Comparison of ENCODE assay signal across 14 cellular contexts in the genomic region with DNA sequence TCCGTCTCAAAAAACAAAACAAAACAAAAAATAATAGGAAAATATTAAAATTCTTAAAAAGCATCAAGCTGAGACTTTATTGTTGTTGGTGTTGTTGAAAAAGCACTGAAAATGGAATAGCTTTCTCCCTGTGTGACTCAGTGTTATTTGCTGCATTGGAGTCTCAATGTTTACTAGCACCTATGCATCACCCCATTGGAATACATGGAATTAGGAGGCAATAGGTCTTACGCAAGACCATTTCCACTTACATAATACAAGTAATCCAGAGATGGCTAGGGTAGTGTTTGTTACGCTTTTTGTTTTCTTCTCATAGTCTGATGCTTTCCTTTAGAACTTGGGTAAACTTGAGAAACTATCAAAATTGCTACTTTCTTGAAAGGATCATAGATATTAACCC. TPM values are rescaled to one million over a fixed set of nuclear protein-coding genes. Genes with fewer than 3 reads are reported as not detected.
A peak's percentile ranks its signal among the peaks of the same experiment; 100 is the strongest.
DNase-seq lines count a peak whose midpoint lies in the region; ATAC-seq and TF ChIP-seq lines count a peak whose summit lies in the region.
"Had no signal": no experiment of that assay in that cellular context is flagged by ENCODE, and none has a peak within 500 bp of the region (broad histone marks: within the 10 kb centered on the region; RNA-seq: fewer than 3 reads in every experiment).

No MANE protein-coding gene starts in this region.

- TF ChIP-seq CTCF in RWPE1 (conservative IDR thresholded peaks at IDR 0.05; ENCODE audit: low read depth) (no peak), epithelial cell of proximal tubule (conservative IDR thresholded peaks at IDR 0.05; ENCODE audit: low read depth, low read length) (no peak), retinal pigment epithelial cell (conservative IDR thresholded peaks at IDR 0.05; ENCODE audit: low read depth, low read length) (no peak)

- POLR2A ChIA-PET in RWPE1 (lab: Yijun Ruan, JAX; ENCODE audit: low non-redundant PET): no interaction called here
- POLR2A ChIA-PET in naive thymus-derived CD4-positive, alpha-beta T cell (lab: Charles Lee): no interaction called here

- peaks cover 3% of the 10 kb centered on the region for H3K27me3 Mint-ChIP-seq in activated naive CD8-positive, alpha-beta T cell treated with anti-CD3 and anti-CD28 coated beads, Interleukin-2, amount 50 U/mL, for 24 hours
- H3K27me3 Mint-ChIP-seq in activated T-helper 2 cell treated with anti-CD3 and anti-CD28 coated beads, Interferon-gamma antibody, Interleukin-2, Interleukin-4, amounts not matched to agents 10 μg/mL and 5 μg/mL and 100 μg/mL, durations not matched to agents 14 hours and 24 hours and 36 hours (ENCODE audit: low read depth): peaks cover 9% of the 10 kb centered on the region
- peaks cover 5 to 14% (median 11%) of the 10 kb centered on the region in 5 donors for H3K27me3 Mint-ChIP-seq in naive thymus-derived CD4-positive, alpha-beta T cell

- DNase-seq in GM04504 (ENCODE audit: low read depth) (peak; percentile 67), RWPE1 (ENCODE audit: low spot score) (peak; percentile 75), epithelial cell of proximal tubule (ENCODE audit: low read depth) (peak; percentile 63), retinal pigment epithelial cell (ENCODE audit: low read depth) (peak; percentile 63)
- DNase-seq in activated naive CD8-positive, alpha-beta T cell treated with anti-CD3 and anti-CD28 coated beads, Interleukin-2, amount 50 U/mL, for 24 hours: no peak
- DNase-seq in activated T-helper 2 cell treated with anti-CD3 and anti-CD28 coated beads, Interferon-gamma antibody, Interleukin-2, Interleukin-4, amounts not matched to agents 10 μg/mL and 5 μg/mL and 100 μg/mL, durations not matched to agents 14 hours and 24 hours and 36 hours (ENCODE audit: low spot score): no peak
- no peak for DNase-seq in naive thymus-derived CD4-positive, alpha-beta T cell
- DNase-seq: activated CD4-positive, alpha-beta T cell treated with anti-CD3 and anti-CD28 coated beads for 48 hours; NCI-H1092; NCI-H69; stimulated activated naive CD4-positive, alpha-beta T cell treated with Interleukin-2 at 50 U/mL for 16 hours had no signal

- H3K4me3 ChIP-seq in epithelial cell of proximal tubule (ENCODE audit: low read depth, low read length) (no peak overlapping the region), retinal pigment epithelial cell (ENCODE audit: low read length) (no peak overlapping the region)
- no peak overlapping the region for H3K4me3 ChIP-seq in naive thymus-derived CD4-positive, alpha-beta T cell (ENCODE audit: low read length)

- H3K4me1 ChIP-seq in naive thymus-derived CD4-positive, alpha-beta T cell (ENCODE audit: control insufficient read depth in 2 of 2, insufficient read depth in 2 of 2, low read length in 2 of 2): no peaks in the 10 kb centered on the region
- H3K4me1 ChIP-seq: Caco-2 had no signal

- no peaks in the 10 kb centered on the region for H3K36me3 Mint-ChIP-seq in activated naive CD8-positive, alpha-beta T cell treated with anti-CD3 and anti-CD28 coated beads, Interleukin-2, amount 50 U/mL, for 24 hours (ENCODE audit: low read depth)
- H3K36me3 Mint-ChIP-seq in activated T-helper 2 cell treated with anti-CD3 and anti-CD28 coated beads, Interferon-gamma antibody, Interleukin-2, Interleukin-4, amounts not matched to agents 10 μg/mL and 5 μg/mL and 100 μg/mL, durations not matched to agents 14 hours and 24 hours and 36 hours (ENCODE audit: low read depth): no peaks in the 10 kb centered on the region
- H3K36me3 Mint-ChIP-seq in naive thymus-derived CD4-positive, alpha-beta T cell: peaks cover 0 to 4% (median 4%) of the 10 kb centered on the region in 5 donors

- H3K9me3 Mint-ChIP-seq in activated naive CD8-positive, alpha-beta T cell treated with anti-CD3 and anti-CD28 coated beads, Interleukin-2, amount 50 U/mL, for 24 hours: no peaks in the 10 kb centered on the region
- H3K9me3 Mint-ChIP-seq in activated T-helper 2 cell treated with anti-CD3 and anti-CD28 coated beads, Interferon-gamma antibody, Interleukin-2, Interleukin-4, amounts not matched to agents 10 μg/mL and 5 μg/mL and 100 μg/mL, durations not matched to agents 14 hours and 24 hours and 36 hours: no peaks in the 10 kb centered on the region
- H3K9me3 Mint-ChIP-seq in naive thymus-derived CD4-positive, alpha-beta T cell: peaks cover 0 to 2% (median 0%) of the 10 kb centered on the region in 11 donors
- H3K9me3 Mint-ChIP-seq: activated T-helper 17 cell treated with anti-CD3 and anti-CD28 coated beads, Interleukin-2, amount 50 U/mL, for 72 hours had no signal

- H3K27me3 ChIP-seq in naive thymus-derived CD4-positive, alpha-beta T cell (ENCODE audit: control insufficient read depth in 2 of 2, insufficient read depth in 2 of 2, low read length in 2 of 2): no peaks in the 10 kb centered on the region

- H3K4me3 Mint-ChIP-seq in activated naive CD8-positive, alpha-beta T cell treated with anti-CD3 and anti-CD28 coated beads, Interleukin-2, amount 50 U/mL, for 24 hours: no peak overlapping the region
- H3K4me3 Mint-ChIP-seq in activated T-helper 2 cell treated with anti-CD3 and anti-CD28 coated beads, Interferon-gamma antibody, Interleukin-2, Interleukin-4, amounts not matched to agents 10 μg/mL and 5 μg/mL and 100 μg/mL, durations not matched to agents 14 hours and 24 hours and 36 hours (ENCODE audit: low read depth): no peak overlapping the region
- no peak overlapping the region for H3K4me3 Mint-ChIP-seq in naive thymus-derived CD4-positive, alpha-beta T cell
- H3K4me3 Mint-ChIP-seq: activated T-helper 17 cell treated with anti-CD3 and anti-CD28 coated beads, Interleukin-2, amount 50 U/mL, for 72 hours had no signal

- no peaks in the 10 kb centered on the region for H3K9me3 ChIP-seq in naive thymus-derived CD4-positive, alpha-beta T cell (ENCODE audit: control insufficient read depth in 2 of 3, low read length in 3 of 3)
- H3K9me3 ChIP-seq: Caco-2 had no signal

- CTCF ChIA-PET in RWPE1 (lab: Yijun Ruan, JAX): no interaction called here
- CTCF ChIA-PET in naive thymus-derived CD4-positive, alpha-beta T cell (lab: Charles Lee): no interaction called here

- no peaks in the 10 kb centered on the region for H3K36me3 ChIP-seq in naive thymus-derived CD4-positive, alpha-beta T cell (ENCODE audit: control insufficient read depth in 2 of 3, insufficient read depth in 3 of 3, low read length in 3 of 3)

- H3K27ac Mint-ChIP-seq in activated naive CD8-positive, alpha-beta T cell treated with anti-CD3 and anti-CD28 coated beads, Interleukin-2, amount 50 U/mL, for 24 hours: no peak overlapping the region
- no peak overlapping the region for H3K27ac Mint-ChIP-seq in activated T-helper 2 cell treated with anti-CD3 and anti-CD28 coated beads, Interferon-gamma antibody, Interleukin-2, Interleukin-4, amounts not matched to agents 10 μg/mL and 5 μg/mL and 100 μg/mL, durations not matched to agents 14 hours and 24 hours and 36 hours
- no peak overlapping the region for H3K27ac Mint-ChIP-seq in naive thymus-derived CD4-positive, alpha-beta T cell
- H3K27ac Mint-ChIP-seq: activated T-helper 17 cell treated with anti-CD3 and anti-CD28 coated beads, Interleukin-2, amount 50 U/mL, for 72 hours had no signal

- intact Hi-C loops in activated T-helper 2 cell treated with anti-CD3 and anti-CD28 coated beads, Interferon-gamma antibody, Interleukin-2, Interleukin-4, amounts not matched to agents 10 μg/mL and 5 μg/mL and 100 μg/mL, durations not matched to agents 14 hours and 24 hours and 36 hours (cut with micrococcal nuclease): no loop called here
- intact Hi-C loops in naive thymus-derived CD4-positive, alpha-beta T cell (cut with micrococcal nuclease): no loop called here

- no peaks in the 10 kb centered on the region for H3K4me1 Mint-ChIP-seq in activated naive CD8-positive, alpha-beta T cell treated with anti-CD3 and anti-CD28 coated beads, Interleukin-2, amount 50 U/mL, for 24 hours
- no peaks in the 10 kb centered on the region for H3K4me1 Mint-ChIP-seq in activated T-helper 2 cell treated with anti-CD3 and anti-CD28 coated beads, Interferon-gamma antibody, Interleukin-2, Interleukin-4, amounts not matched to agents 10 μg/mL and 5 μg/mL and 100 μg/mL, durations not matched to agents 14 hours and 24 hours and 36 hours (ENCODE audit: low read depth)
- no peaks in the 10 kb centered on the region for H3K4me1 Mint-ChIP-seq in naive thymus-derived CD4-positive, alpha-beta T cell
- H3K4me1 Mint-ChIP-seq: activated T-helper 17 cell treated with anti-CD3 and anti-CD28 coated beads, Interleukin-2, amount 50 U/mL, for 72 hours had no signal

- H3K27ac ChIP-seq in RWPE1: no peak overlapping the region
- H3K27ac ChIP-seq in naive thymus-derived CD4-positive, alpha-beta T cell (ENCODE audit: low read depth, low read length): no peak overlapping the region

- no peak for ATAC-seq in activated naive CD8-positive, alpha-beta T cell treated with anti-CD3 and anti-CD28 coated beads, Interleukin-2, amount 50 U/mL, for 24 hours
- ATAC-seq in naive thymus-derived CD4-positive, alpha-beta T cell: no peak
- no peak for ATAC-seq in HG03280 (IDR thresholded peaks at IDR 0.05; ENCODE audit: unreplicated experiment)
- ATAC-seq: activated T-helper 17 cell treated with anti-CD3 and anti-CD28 coated beads, Interleukin-2, amount 50 U/mL, for 72 hours had no signal

RNA-seq across cellular contexts. Expression of gene GXYLT2, which starts 15.2 kb away (rescaled TPM):
- total RNA-seq in epithelial cell of proximal tubule: 1.6 and 2.8 TPM in 2 replicates
- 0.05 TPM in 1 of 2 replicates, not detected in the other for total RNA-seq in activated T-helper 2 cell treated with anti-CD3 and anti-CD28 coated beads, Interferon-gamma antibody, Interleukin-2, Interleukin-4, amounts not matched to agents 10 μg/mL and 5 μg/mL and 100 μg/mL, durations not matched to agents 14 hours and 24 hours and 36 hours
- total RNA-seq in naive thymus-derived CD4-positive, alpha-beta T cell: not detected
- polyA plus RNA-seq in naive thymus-derived CD4-positive, alpha-beta T cell: not detected
- total RNA-seq: activated T-helper 17 cell treated with anti-CD3 and anti-CD28 coated beads, Interleukin-2, amount 50 U/mL, for 72 hours had no signal

RNA-seq across cellular contexts. Expression of gene SHQ1, which starts 54.8 kb away (rescaled TPM):
- total RNA-seq in epithelial cell of proximal tubule: 15.2 and 17.3 TPM in 2 replicates
- total RNA-seq in activated T-helper 2 cell treated with anti-CD3 and anti-CD28 coated beads, Interferon-gamma antibody, Interleukin-2, Interleukin-4, amounts not matched to agents 10 μg/mL and 5 μg/mL and 100 μg/mL, durations not matched to agents 14 hours and 24 hours and 36 hours: 29.0 and 31.2 TPM in 2 replicates
- 10 to 100 TPM; 14.1 to 34.3 (median 24.5) TPM for total RNA-seq in naive thymus-derived CD4-positive, alpha-beta T cell
- 10 to 100 TPM; 20.3 to 28.6 TPM for polyA plus RNA-seq in naive thymus-derived CD4-positive, alpha-beta T cell

Comparison
In these comparisons a context has a peak if more than half of its experiments do, and no peak if none do; other contexts are left out.
1. DNase-seq: peak in GM04504 (single experiment), RWPE1 (single experiment), epithelial cell of proximal tubule (single experiment) and retinal pigment epithelial cell (single experiment); none in activated naive CD8-positive, alpha-beta T cell treated with anti-CD3 and anti-CD28 coated beads, Interleukin-2, amount 50 U/mL, for 24 hours (single experiment), activated T-helper 2 cell treated with anti-CD3 and anti-CD28 coated beads, Interferon-gamma antibody, Interleukin-2, Interleukin-4, amounts not matched to agents 10 μg/mL and 5 μg/mL and 100 μg/mL, durations not matched to agents 14 hours and 24 hours and 36 hours (single experiment) and naive thymus-derived CD4-positive, alpha-beta T cell (0 of 9).